ENCODE assay signal across 1 cellular context in genomic region chr3:186614597-186615483, GRCh38.
TF ChIP-seq lines count a peak whose summit lies in the region.

No MANE protein-coding gene starts in this region.

TF ChIP-seq in HepG2, 621 proteins besides CTCF, POLR2A, EP300 and RAD21 (continued from another document and continues in another):
- TF ChIP-seq KDM3A (CRISPR knock-in tag; IDR thresholded peaks at IDR 0.05; ENCODE audit: low read depth) (no peak), CHCHD3 (CRISPR knock-in tag; IDR thresholded peaks at IDR 0.05) (no peak), DPF2 (CRISPR knock-in tag; IDR thresholded peaks at IDR 0.05; ENCODE audit: borderline replicate concordance, low read depth) (no peak), ZNF720 (CRISPR knock-in tag; IDR thresholded peaks at IDR 0.05) (no peak), ZNF207 (IDR thresholded peaks at IDR 0.05; ENCODE audit: borderline replicate concordance) (no peak), ARID3A (IDR thresholded peaks at IDR 0.05; ENCODE audit: low read depth, low read length) (peak; percentile 53; the same call in 1 of the 2 replicates), ZNF263 (CRISPR knock-in tag; IDR thresholded peaks at IDR 0.05) (no peak; the same call in 1 of the 2 replicates), BCL3 (CRISPR knock-in tag; IDR thresholded peaks at IDR 0.05) (0 out of 2 replicates have a peak, but pooled peaks have one; percentile 67), CCDC6 (CRISPR knock-in tag; IDR thresholded peaks at IDR 0.05) (peak; percentile 60), ISX (CRISPR knock-in tag; conservative IDR thresholded peaks at IDR 0.05) (no peak), PHF21A (CRISPR knock-in tag; IDR thresholded peaks at IDR 0.05) (no peak), PHF20 (CRISPR knock-in tag; IDR thresholded peaks at IDR 0.05) (no peak), ISL2 (CRISPR knock-in tag; IDR thresholded peaks at IDR 0.05) (no peak; the same call in 1 of the 2 replicates), ZNF292 (CRISPR knock-in tag; IDR thresholded peaks at IDR 0.05; ENCODE audit: borderline replicate concordance, low read depth) (no peak), THYN1 (CRISPR knock-in tag; IDR thresholded peaks at IDR 0.05; ENCODE audit: borderline replicate concordance, low read depth) (no peak), ZNF607 (CRISPR knock-in tag; IDR thresholded peaks at IDR 0.05; ENCODE audit: borderline replicate concordance) (no peak), ZNF800 (CRISPR knock-in tag; IDR thresholded peaks at IDR 0.05) (no peak), ATF7 (IDR thresholded peaks at IDR 0.05) (no peak), ATF7 (CRISPR knock-in tag; IDR thresholded peaks at IDR 0.05) (peak; percentile 64; the same call in 1 of the 2 replicates), FUBP1 (CRISPR knock-in tag; IDR thresholded peaks at IDR 0.05; ENCODE audit: borderline replicate concordance) (no peak), ZBTB33 (CRISPR knock-in tag; IDR thresholded peaks at IDR 0.05) (0 out of 2 replicates have a peak, but pooled peaks have one; percentile 28), PLRG1 (conservative IDR thresholded peaks at IDR 0.05) (no peak), ZNF235 (CRISPR knock-in tag; IDR thresholded peaks at IDR 0.05; ENCODE audit: borderline replicate concordance) (no peak), RBFOX2 (IDR thresholded peaks at IDR 0.05; ENCODE audit: low read depth, low read length) (peak; percentile 82), NCOA2 (CRISPR knock-in tag; IDR thresholded peaks at IDR 0.05) (no peak), DRAP1 (CRISPR knock-in tag; IDR thresholded peaks at IDR 0.05) (peak; percentile 23; the same call in 1 of the 2 replicates), ZNF230 (CRISPR knock-in tag; IDR thresholded peaks at IDR 0.05) (no peak; the same call in 1 of the 2 replicates), REST (IDR thresholded peaks at IDR 0.05; ENCODE audit: borderline replicate concordance in 1 of 2, low read depth in 1 of 2, low read length in 2 of 2) (no peak), ZBTB44 (CRISPR knock-in tag; IDR thresholded peaks at IDR 0.05) (no peak), ZC3H13 (CRISPR knock-in tag; IDR thresholded peaks at IDR 0.05) (peak; percentile 99), POLR2AphosphoS5 (IDR thresholded peaks at IDR 0.05; ENCODE audit: low read depth, low read length) (peak; percentile 67), ZNF282 (IDR thresholded peaks at IDR 0.05; ENCODE audit: partially characterized antibody) (no peak), ATM (IDR thresholded peaks at IDR 0.05; ENCODE audit: borderline replicate concordance) (no peak), MIER3 (CRISPR knock-in tag; IDR thresholded peaks at IDR 0.05; ENCODE audit: borderline replicate concordance) (peak; percentile 36; the same call in 1 of the 2 replicates), ZFP36 (IDR thresholded peaks at IDR 0.05; ENCODE audit: borderline replicate concordance, low read depth, low read length, partially characterized antibody) (no peak), RELA (CRISPR knock-in tag; IDR thresholded peaks at IDR 0.05) (no peak), THAP8 (CRISPR knock-in tag; IDR thresholded peaks at IDR 0.05; ENCODE audit: borderline replicate concordance) (0 out of 2 replicates have a peak, but pooled peaks have one; percentile 40), KLF13 (CRISPR knock-in tag; IDR thresholded peaks at IDR 0.05) (no peak), ZNF383 (CRISPR knock-in tag; IDR thresholded peaks at IDR 0.05; ENCODE audit: borderline replicate concordance) (0 out of 2 replicates have a peak, but pooled peaks have one; percentile 84), NR2F1 (CRISPR knock-in tag; IDR thresholded peaks at IDR 0.05) (no peak; a peak in 1 of 4 replicates), ZZZ3 (CRISPR knock-in tag; IDR thresholded peaks at IDR 0.05; ENCODE audit: borderline replicate concordance) (peak; percentile 23; the same call in 1 of the 2 replicates), ZNF792 (CRISPR knock-in tag; IDR thresholded peaks at IDR 0.05) (peak; percentile 53; the same call in 1 of the 2 replicates), STAG1 (CRISPR knock-in tag; IDR thresholded peaks at IDR 0.05) (peak; percentile 65), ZNF451 (CRISPR knock-in tag; IDR thresholded peaks at IDR 0.05) (0 out of 2 replicates have a peak, but pooled peaks have one; percentile 38), ZBTB8A (CRISPR knock-in tag; IDR thresholded peaks at IDR 0.05; ENCODE audit: borderline replicate concordance, low read depth) (peak; percentile 79; the same call in 1 of the 2 replicates), ZBTB3 (CRISPR knock-in tag; IDR thresholded peaks at IDR 0.05; ENCODE audit: borderline replicate concordance, low read depth) (peak; percentile 65; the same call in 1 of the 2 replicates), BRCA1 (CRISPR knock-in tag; IDR thresholded peaks at IDR 0.05) (no peak), PHB2 (IDR thresholded peaks at IDR 0.05; ENCODE audit: partially characterized antibody) (no peak), CCAR2 (optimal IDR thresholded peaks at IDR 0.05; ENCODE audit: low read depth, low read length) (peak; percentile 32), MTA1 (CRISPR knock-in tag; IDR thresholded peaks at IDR 0.05; ENCODE audit: borderline replicate concordance) (no peak)
